8 cellular contexts compared by ENCODE assay signal in genomic region chr3:12993022-12993622, GRCh38.
A peak's percentile ranks its signal among the peaks of the same experiment; 100 is the strongest.
DNase-seq lines count a peak whose midpoint lies in the region; ATAC-seq and TF ChIP-seq lines count a peak whose summit lies in the region.

No MANE protein-coding gene starts in this region.

- H3K4me3 ChIP-seq in ACC112 (ENCODE audit: low read depth, low read length) (peak overlapping the region; percentile 61), HUES48 (ENCODE audit: low read depth, low read length) (peak overlapping the region; percentile 73), colonic mucosa (peak overlapping the region; percentile 62), mucosa of stomach (ENCODE audit: low read length) (no peak overlapping the region)

- H3K4me1 ChIP-seq in ACC112 (ENCODE audit: control insufficient read depth, insufficient read depth, low read length, unreplicated experiment) (peaks cover 11% of the 10 kb centered on the region), HUES48 (ENCODE audit: control insufficient read depth, insufficient read depth, low read length) (peaks cover 14% of the 10 kb centered on the region; the same call in 1 of the 2 replicates), colonic mucosa (no peaks in the 10 kb centered on the region), mucosa of stomach (ENCODE audit: control insufficient read depth, insufficient read depth, low read length) (no peaks in the 10 kb centered on the region)

- peak; percentile 42 for DNase-seq in colonic mucosa
- no peak for DNase-seq in GDM1 (lab: John Stamatoyannopoulos, UW)

- H3K9ac ChIP-seq in HUES48 (ENCODE audit: low read depth, low read length) (peak overlapping the region; percentile 10; the same call in 1 of the 2 replicates), colonic mucosa (ENCODE audit: low read depth in 2 of 2, low read length in 2 of 2) (peak overlapping the region; percentile 28 to 71), mucosa of stomach (ENCODE audit: low read length) (peak overlapping the region; percentile 25)

- H3K9me3 ChIP-seq in HUES48 (ENCODE audit: control insufficient read depth, insufficient read depth, low read length): no peaks in the 10 kb centered on the region
- H3K9me3 ChIP-seq in colonic mucosa: no peaks in the 10 kb centered on the region
- no peaks in the 10 kb centered on the region for H3K9me3 ChIP-seq in mucosa of stomach (ENCODE audit: control insufficient read depth, low read length)

- H3K27ac ChIP-seq in ACC112 (ENCODE audit: low read depth, low read length) (no peak overlapping the region), HUES48 (ENCODE audit: low read depth, low read length) (peak overlapping the region; percentile 28), colonic mucosa (no peak overlapping the region)

- H3K27me3 ChIP-seq in ACC112 (ENCODE audit: insufficient read depth, low read length): peaks cover 19% of the 10 kb centered on the region
- peaks cover 14% of the 10 kb centered on the region for H3K27me3 ChIP-seq in HUES48 (ENCODE audit: control insufficient read depth, insufficient read depth, low read length)
- H3K27me3 ChIP-seq in colonic mucosa: no peaks in the 10 kb centered on the region
- peaks cover 6% of the 10 kb centered on the region for H3K27me3 ChIP-seq in mucosa of stomach (ENCODE audit: control insufficient read depth, insufficient read depth, low read length)

- H3K36me3 ChIP-seq in ACC112 (ENCODE audit: insufficient read depth, low read length): no peaks in the 10 kb centered on the region
- no peaks in the 10 kb centered on the region for H3K36me3 ChIP-seq in HUES48 (ENCODE audit: control insufficient read depth, insufficient read depth, low read length)
- no peaks in the 10 kb centered on the region for H3K36me3 ChIP-seq in colonic mucosa
- no peaks in the 10 kb centered on the region for H3K36me3 ChIP-seq in mucosa of stomach (ENCODE audit: control insufficient read depth, insufficient read depth, low read length)

- no peak for TF ChIP-seq CTCF in colonic mucosa (IDR thresholded peaks at IDR 0.05)

- H3K79me2 ChIP-seq in ACC112 (ENCODE audit: control insufficient read depth, insufficient read depth, low read length, unreplicated experiment): no peaks in the 10 kb centered on the region

- ATAC-seq in GM18858 (IDR thresholded peaks at IDR 0.05; ENCODE audit: unreplicated experiment) (no peak), HG03175 (IDR thresholded peaks at IDR 0.05; ENCODE audit: unreplicated experiment) (no peak), HG02623 (IDR thresholded peaks at IDR 0.05; ENCODE audit: unreplicated experiment) (no peak)

- no peak overlapping the region for H2AFZ ChIP-seq in ACC112 (ENCODE audit: low read length, unreplicated experiment)

- intact Hi-C loops in colonic mucosa (cut with DNase I): no loop called here
